In the genomic region with DNA sequence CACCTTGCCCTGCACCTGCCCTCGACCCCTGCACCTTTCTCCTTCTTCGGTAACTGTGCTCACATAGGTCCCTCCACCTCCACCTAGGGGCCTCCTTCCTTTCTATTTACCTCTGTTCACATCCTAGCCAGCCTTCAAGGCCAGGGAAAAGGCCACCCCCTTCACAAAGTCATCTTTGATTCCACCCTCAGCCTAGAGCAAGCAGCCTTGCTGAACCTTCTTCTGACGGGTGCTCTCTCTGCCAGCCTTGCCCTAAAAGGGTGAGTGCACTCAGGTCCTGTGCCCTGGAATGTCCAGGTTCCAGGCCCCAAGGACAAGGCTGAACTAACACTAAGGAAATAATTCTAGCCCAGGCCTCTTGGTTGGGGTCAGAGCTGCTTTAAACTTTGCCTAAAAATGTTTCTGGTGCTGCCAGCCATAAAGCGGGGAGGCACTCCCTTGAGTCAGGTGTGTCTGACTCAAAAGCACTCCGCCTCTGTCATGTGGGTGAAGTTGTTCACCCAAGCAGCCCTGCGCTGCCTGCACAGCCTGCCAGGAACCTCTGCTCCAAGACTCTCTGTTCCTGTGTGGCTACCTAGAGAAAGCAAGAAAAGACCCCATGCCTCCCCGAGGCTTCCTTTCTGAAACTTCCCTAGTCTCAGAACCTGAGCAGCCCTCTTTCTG, we compare ENCODE assay signal across 1 cellular context.
TF ChIP-seq lines count a peak whose summit lies in the region.

No MANE protein-coding gene starts in this region.

TF ChIP-seq in GM12878, 131 proteins besides CTCF, POLR2A, EP300 and RAD21:
- no peak for TF ChIP-seq KLF5 (IDR thresholded peaks at IDR 0.05; ENCODE audit: partially characterized antibody)
- TF ChIP-seq EED (IDR thresholded peaks at IDR 0.05; ENCODE audit: low read depth) = 0 out of 2 replicates have a peak, but pooled peaks have one; percentile 12
